Comparison of ENCODE assay signal across 7 cellular contexts in genomic region chr18:8623549-8624106, GRCh38. TPM values are rescaled to one million over a fixed set of nuclear protein-coding genes. Genes with fewer than 3 reads are reported as not detected.
DNase-seq lines count a peak whose midpoint lies in the region; ATAC-seq and TF ChIP-seq lines count a peak whose summit lies in the region.

No MANE protein-coding gene starts in this region.

- ATAC-seq in GM18858 (IDR thresholded peaks at IDR 0.05; ENCODE audit: unreplicated experiment) = peak; percentile 64

- H3K9me3 ChIP-seq in HEK293 (ENCODE audit: control insufficient read depth, insufficient read depth, low read depth, low read length) (no peaks in the 10 kb centered on the region), endocrine pancreas (ENCODE audit: control insufficient read depth, low read length) (no peaks in the 10 kb centered on the region), skeletal muscle tissue (ENCODE audit: control insufficient read depth in 3 of 3, low read length in 3 of 3) (no peaks in the 10 kb centered on the region)

- POLR2A ChIA-PET in HEK293 (lab: Yijun Ruan, JAX) = no interaction called here

- H3K4me1 ChIP-seq in HEK293 (ENCODE audit: control insufficient read depth, insufficient read depth, low read length) (peaks cover 8% of the 10 kb centered on the region; the same call in 1 of the 2 replicates), endocrine pancreas (ENCODE audit: control insufficient read depth, insufficient read depth, low read length) (peaks cover 13% of the 10 kb centered on the region), skeletal muscle tissue (ENCODE audit: control insufficient read depth in 3 of 3, insufficient read depth in 3 of 3, low read length in 3 of 3) (peaks cover 48 to 61% (median 59%) of the 10 kb centered on the region in 3 donors)

- H3K27me3 ChIP-seq in endocrine pancreas (ENCODE audit: control insufficient read depth, insufficient read depth, low read length) (no peaks in the 10 kb centered on the region), skeletal muscle tissue (ENCODE audit: control insufficient read depth in 3 of 3, insufficient read depth in 3 of 3, low read length in 3 of 3) (no peaks in the 10 kb centered on the region)

- H3K36me3 ChIP-seq in HEK293 (ENCODE audit: control insufficient read depth in 2 of 2, insufficient read depth in 1 of 2, low read length in 2 of 2) (peaks cover 9 to 32% of the 10 kb centered on the region in 2 experiments; a peak in 2 of 3 replicates), endocrine pancreas (ENCODE audit: control insufficient read depth, insufficient read depth, low read length) (no peaks in the 10 kb centered on the region), skeletal muscle tissue (ENCODE audit: control insufficient read depth in 3 of 3, insufficient read depth in 3 of 3, low read length in 3 of 3) (peaks cover 3 to 13% (median 3%) of the 10 kb centered on the region in 3 donors)

- TF ChIP-seq CTCF in HEK293 (tag by site-specific recombination; IDR thresholded peaks at IDR 0.05) = no peak

- H3K27ac ChIP-seq in HEK293 (ENCODE audit: extremely low read depth, low read depth, low read length) (no peak overlapping the region), skeletal muscle tissue (ENCODE audit: low read depth, low read length) (peak overlapping the region; percentile 82)

- H3K9ac ChIP-seq in endocrine pancreas (ENCODE audit: control insufficient read depth, insufficient read depth, low read length) (peak overlapping the region; percentile 11), skeletal muscle tissue (ENCODE audit: low read depth in 1 of 3, low read length in 3 of 3) (peak overlapping the region; percentile 6 to 71 (median 65))

- H3K4me3 ChIP-seq in HEK293 (ENCODE audit: low read depth, low read length) (no peak overlapping the region), endocrine pancreas (ENCODE audit: control insufficient read depth, insufficient read depth, low read length) (peak overlapping the region; percentile 35), skeletal muscle tissue (ENCODE audit: low read length in 3 of 3) (peak overlapping the region; percentile 41 to 54 (median 46))

- CTCF ChIA-PET in HEK293 (lab: Yijun Ruan, JAX) = interaction anchor here (1.0 to 1.1 kb wide), 3 partner anchors 17 to 364 kb away, joined by 3 to 4 read pairs (median 4); no protein-coding TSS in a partner anchor

- peak; percentile 58 for DNase-seq in NCI-H146 (lab: John Stamatoyannopoulos, UW)
- DNase-seq in stimulated activated CD4-positive, alpha-beta T cell treated with anti-CD3 and anti-CD28 coated beads, Interleukin-4, amount 100 ng/mL, for 4 hours = no peak
- no peak for DNase-seq in GF-D8 (lab: John Stamatoyannopoulos, UW)

TF ChIP-seq in HEK293, 187 proteins besides CTCF, POLR2A, EP300 and RAD21:
- TF ChIP-seq ZNF19 (tag by site-specific recombination; IDR thresholded peaks at IDR 0.05; ENCODE audit: low read depth) (no peak), KLF1 (tag by site-specific recombination; IDR thresholded peaks at IDR 0.05) (peak; percentile 68; the same call in 1 of the 2 replicates), ZNF248 (tag by site-specific recombination; IDR thresholded peaks at IDR 0.05) (no peak), ZSCAN4 (tag by site-specific recombination; IDR thresholded peaks at IDR 0.05) (no peak), ZNF707 (tag by site-specific recombination; IDR thresholded peaks at IDR 0.05) (no peak), ZNF174 (tag by site-specific recombination; IDR thresholded peaks at IDR 0.05) (no peak), ZNF169 (tag by site-specific recombination; IDR thresholded peaks at IDR 0.05) (no peak), ZFP3 (tag by site-specific recombination; IDR thresholded peaks at IDR 0.05; ENCODE audit: low read depth) (no peak), ZNF391 (tag by site-specific recombination; IDR thresholded peaks at IDR 0.05; ENCODE audit: borderline replicate concordance, low read depth) (no peak)

RNA-seq across cellular contexts. Expression of gene RAB12, which starts 14.4 kb away (rescaled TPM):
- 85.6 TPM for total RNA-seq in skeletal muscle tissue
